In genomic region chr3:45171283-45171682, GRCh38 we compare ENCODE assay signal across 19 cellular contexts. TPM values are rescaled to one million over a fixed set of nuclear protein-coding genes. Genes with fewer than 3 reads are reported as not detected.
"Had no signal": no experiment of that assay in that cellular context is flagged by ENCODE, and none has a peak within 500 bp of the region (broad histone marks: within the 10 kb centered on the region; RNA-seq: fewer than 3 reads in every experiment).

No MANE protein-coding gene starts in this region.

- H3K36me3 ChIP-seq: colonic mucosa, heart left ventricle had no signal

- H3K27ac Mint-ChIP-seq: activated naive CD4-positive, alpha-beta T cell treated with anti-CD3 and anti-CD28 coated beads, Interleukin-2, amount 50 U/mL, for 72 hours; stimulated activated memory B cell treated with anti-CD40 and anti-IgM and Interleukin-4, amounts not matched to agents 10 μg/mL and 1 μg/mL and 100 μg/mL, for 72 hours had no signal

- H3K79me2 ChIP-seq: parathyroid adenoma had no signal

- H3K4me1 ChIP-seq: parathyroid adenoma had no signal

- DNase-seq: activated CD4-positive, alpha-beta T cell treated with anti-CD3 and anti-CD28 coated beads, Interleukin-2, amount 50 U/mL, for 4 hours; activated CD4-positive, CD25-positive, alpha-beta regulatory T cell; activated effector memory CD4-positive, alpha-beta T cell treated with Interleukin-2 at 50 U/mL for 16 hours; activated T-cell treated with anti-CD3 and anti-CD28 coated beads, Interleukin-2, amount 50 U/mL, for 4 hours; amygdala; body of pancreas; caudate nucleus; colonic mucosa; effector CD4-positive, alpha-beta T cell; foreskin melanocyte; heart left ventricle; left colon; midbrain; stimulated activated CD4-positive, alpha-beta T cell treated with anti-CD3 and anti-CD28 coated beads, Interleukin-12 subunit alpha, Interleukin-12 subunit beta, amount 100 ng/mL, for 4 hours; stimulated activated CD4-positive, alpha-beta T cell treated with anti-CD3 and anti-CD28 coated beads, Interleukin-2, amount 100 ng/mL, for 24 hours had no signal

- H3K4me3 Mint-ChIP-seq: activated T-cell treated with anti-CD3 and anti-CD28 coated beads, Interleukin-2, amount 50 U/mL, for 4 hours; stimulated activated memory B cell treated with anti-CD40 and anti-IgM and Interleukin-4, amounts not matched to agents 10 μg/mL and 1 μg/mL and 100 μg/mL, for 72 hours had no signal

- H3K9ac ChIP-seq: parathyroid adenoma had no signal

- ATAC-seq: activated naive CD4-positive, alpha-beta T cell treated with anti-CD3 and anti-CD28 coated beads, Interleukin-2, amount 50 U/mL, for 72 hours; activated T-cell treated with anti-CD3 and anti-CD28 coated beads, Interleukin-2, amount 50 U/mL, for 4 hours; body of pancreas; heart left ventricle; left colon; stimulated activated memory B cell treated with anti-CD40 and anti-IgM and Interleukin-4, amounts not matched to agents 10 μg/mL and 1 μg/mL and 100 μg/mL, for 72 hours had no signal

- H3K9me3 Mint-ChIP-seq: activated T-cell treated with anti-CD3 and anti-CD28 coated beads, Interleukin-2, amount 50 U/mL, for 4 hours; stimulated activated memory B cell treated with anti-CD40 and anti-IgM and Interleukin-4, amounts not matched to agents 10 μg/mL and 1 μg/mL and 100 μg/mL, for 72 hours had no signal

- H3K9me3 ChIP-seq: body of pancreas, colonic mucosa, heart left ventricle had no signal

- H3K4me3 ChIP-seq: body of pancreas, colonic mucosa, heart left ventricle, lung had no signal

- H2AFZ ChIP-seq: parathyroid adenoma had no signal

- H3K27me3 ChIP-seq: body of pancreas, colonic mucosa, heart left ventricle had no signal

- H3K36me3 Mint-ChIP-seq: stimulated activated memory B cell treated with anti-CD40 and anti-IgM and Interleukin-4, amounts not matched to agents 10 μg/mL and 1 μg/mL and 100 μg/mL, for 72 hours had no signal

- H3K27ac ChIP-seq: body of pancreas, colonic mucosa, parathyroid adenoma had no signal

RNA-seq across cellular contexts. Expression of gene TMEM158, which starts 54.8 kb away (rescaled TPM):
- total RNA-seq: activated naive CD4-positive, alpha-beta T cell treated with anti-CD3 and anti-CD28 coated beads, Interleukin-2, amount 50 U/mL, for 72 hours had no signal
